Comparison of ENCODE assay signal across 1 cellular context in genomic region chr9:113514748-113515147, GRCh38.
TF ChIP-seq lines count a peak whose summit lies in the region.

No MANE protein-coding gene starts in this region.

TF ChIP-seq in GM23338, 12 proteins besides CTCF, POLR2A, EP300 and RAD21 (continued from another document):
- TF ChIP-seq ZNF462 (CRISPR knock-in tag; IDR thresholded peaks at IDR 0.05) (no peak), ETS1 (IDR thresholded peaks at IDR 0.05) (no peak)
